ENCODE assay signal across 2 cellular contexts in the genomic region with DNA sequence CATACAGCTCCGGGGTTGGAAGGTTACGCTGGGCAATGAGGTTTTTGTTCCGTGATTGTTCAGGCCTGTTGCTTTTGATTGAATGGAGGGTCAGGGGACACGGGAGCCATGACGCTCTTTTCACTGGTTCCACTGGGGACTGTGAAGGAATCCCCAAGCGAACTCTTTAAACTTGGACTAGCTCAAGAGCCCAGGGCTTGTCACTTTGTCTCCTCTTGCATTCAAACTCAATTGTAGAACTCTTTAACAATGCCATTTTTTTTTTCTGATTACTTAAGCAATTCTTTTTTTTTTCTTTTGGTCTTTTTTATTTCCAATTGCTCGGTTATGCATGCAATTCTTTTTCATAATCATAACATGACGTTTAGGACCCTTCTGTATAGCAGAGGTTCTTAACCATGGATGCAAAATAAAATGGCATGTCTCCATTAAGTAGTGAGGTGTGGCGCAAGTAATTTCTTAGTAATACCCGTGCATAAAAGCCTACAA.
TF ChIP-seq lines count a peak whose summit lies in the region.

No MANE protein-coding gene starts in this region.

TF ChIP-seq in HCT116, 20 proteins besides CTCF, POLR2A, EP300 and RAD21:
- TF ChIP-seq EZH2phosphoT487 (IDR thresholded peaks at IDR 0.05; ENCODE audit: borderline replicate concordance), result no peak
- no peak for TF ChIP-seq CEBPB (IDR thresholded peaks at IDR 0.05; ENCODE audit: low read depth)
- TF ChIP-seq, protein P1, sequence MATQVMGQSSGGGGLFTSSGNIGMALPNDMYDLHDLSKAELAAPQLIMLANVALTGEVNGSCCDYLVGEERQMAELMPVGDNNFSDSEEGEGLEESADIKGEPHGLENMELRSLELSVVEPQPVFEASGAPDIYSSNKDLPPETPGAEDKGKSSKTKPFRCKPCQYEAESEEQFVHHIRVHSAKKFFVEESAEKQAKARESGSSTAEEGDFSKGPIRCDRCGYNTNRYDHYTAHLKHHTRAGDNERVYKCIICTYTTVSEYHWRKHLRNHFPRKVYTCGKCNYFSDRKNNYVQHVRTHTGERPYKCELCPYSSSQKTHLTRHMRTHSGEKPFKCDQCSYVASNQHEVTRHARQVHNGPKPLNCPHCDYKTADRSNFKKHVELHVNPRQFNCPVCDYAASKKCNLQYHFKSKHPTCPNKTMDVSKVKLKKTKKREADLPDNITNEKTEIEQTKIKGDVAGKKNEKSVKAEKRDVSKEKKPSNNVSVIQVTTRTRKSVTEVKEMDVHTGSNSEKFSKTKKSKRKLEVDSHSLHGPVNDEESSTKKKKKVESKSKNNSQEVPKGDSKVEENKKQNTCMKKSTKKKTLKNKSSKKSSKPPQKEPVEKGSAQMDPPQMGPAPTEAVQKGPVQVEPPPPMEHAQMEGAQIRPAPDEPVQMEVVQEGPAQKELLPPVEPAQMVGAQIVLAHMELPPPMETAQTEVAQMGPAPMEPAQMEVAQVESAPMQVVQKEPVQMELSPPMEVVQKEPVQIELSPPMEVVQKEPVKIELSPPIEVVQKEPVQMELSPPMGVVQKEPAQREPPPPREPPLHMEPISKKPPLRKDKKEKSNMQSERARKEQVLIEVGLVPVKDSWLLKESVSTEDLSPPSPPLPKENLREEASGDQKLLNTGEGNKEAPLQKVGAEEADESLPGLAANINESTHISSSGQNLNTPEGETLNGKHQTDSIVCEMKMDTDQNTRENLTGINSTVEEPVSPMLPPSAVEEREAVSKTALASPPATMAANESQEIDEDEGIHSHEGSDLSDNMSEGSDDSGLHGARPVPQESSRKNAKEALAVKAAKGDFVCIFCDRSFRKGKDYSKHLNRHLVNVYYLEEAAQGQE (IDR thresholded peaks at IDR 0.05; ENCODE audit: low read depth), result no peak
- TF ChIP-seq SIN3A (IDR thresholded peaks at IDR 0.05; ENCODE audit: low read depth), result no peak
- no peak for TF ChIP-seq EGR1 (IDR thresholded peaks at IDR 0.05; ENCODE audit: low read depth)
- TF ChIP-seq, protein P2, sequence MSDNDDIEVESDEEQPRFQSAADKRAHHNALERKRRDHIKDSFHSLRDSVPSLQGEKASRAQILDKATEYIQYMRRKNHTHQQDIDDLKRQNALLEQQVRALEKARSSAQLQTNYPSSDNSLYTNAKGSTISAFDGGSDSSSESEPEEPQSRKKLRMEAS (IDR thresholded peaks at IDR 0.05), result no peak
- no peak for TF ChIP-seq ZBTB33 (IDR thresholded peaks at IDR 0.05; ENCODE audit: extremely low read depth, insufficient replicate concordance, low read length)
- TF ChIP-seq YY1 (IDR thresholded peaks at IDR 0.05; ENCODE audit: extremely low read depth, insufficient replicate concordance, low read depth, low read length), result no peak
- no peak for TF ChIP-seq CBX3 (IDR thresholded peaks at IDR 0.05; ENCODE audit: low read depth)
- no peak for TF ChIP-seq SRF (IDR thresholded peaks at IDR 0.05; ENCODE audit: low read depth)
- no peak for TF ChIP-seq POLR2AphosphoS5 (IDR thresholded peaks at IDR 0.05; ENCODE audit: low read depth, low read length)
- TF ChIP-seq ZNF274 (IDR thresholded peaks at IDR 0.05; ENCODE audit: low read depth, low read length), result no peak
- no peak for TF ChIP-seq JUND (IDR thresholded peaks at IDR 0.05)
- no peak for TF ChIP-seq ZFX (IDR thresholded peaks at IDR 0.05)
TF ChIP-seq in HCT116: peak in this region for 0.

TF ChIP-seq in GM12878, 131 proteins besides CTCF, POLR2A, EP300 and RAD21:
- TF ChIP-seq HDAC2 (IDR thresholded peaks at IDR 0.05) (no peak), USF2 (IDR thresholded peaks at IDR 0.05; ENCODE audit: borderline replicate concordance, low read depth, low read length) (no peak), RCOR1 (conservative IDR thresholded peaks at IDR 0.05; ENCODE audit: low read depth, low read length) (no peak), TAF1 (IDR thresholded peaks at IDR 0.05; ENCODE audit: borderline replicate concordance, low read depth, low read length) (no peak), NFIC (IDR thresholded peaks at IDR 0.05; ENCODE audit: low read depth, low read length) (no peak)
- TF ChIP-seq, protein P3, sequence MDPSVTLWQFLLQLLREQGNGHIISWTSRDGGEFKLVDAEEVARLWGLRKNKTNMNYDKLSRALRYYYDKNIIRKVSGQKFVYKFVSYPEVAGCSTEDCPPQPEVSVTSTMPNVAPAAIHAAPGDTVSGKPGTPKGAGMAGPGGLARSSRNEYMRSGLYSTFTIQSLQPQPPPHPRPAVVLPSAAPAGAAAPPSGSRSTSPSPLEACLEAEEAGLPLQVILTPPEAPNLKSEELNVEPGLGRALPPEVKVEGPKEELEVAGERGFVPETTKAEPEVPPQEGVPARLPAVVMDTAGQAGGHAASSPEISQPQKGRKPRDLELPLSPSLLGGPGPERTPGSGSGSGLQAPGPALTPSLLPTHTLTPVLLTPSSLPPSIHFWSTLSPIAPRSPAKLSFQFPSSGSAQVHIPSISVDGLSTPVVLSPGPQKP (IDR thresholded peaks at IDR 0.05; ENCODE audit: low read depth, low read length), result no peak
